ENCODE assay signal across 1 cellular context in genomic region chr12:113196996-113197395, GRCh38.
TF ChIP-seq lines count a peak whose summit lies in the region.

No MANE protein-coding gene starts in this region.

TF ChIP-seq in WTC11, 78 proteins besides CTCF, POLR2A, EP300 and RAD21 (continued from another document):
- no peak for TF ChIP-seq STAT6 (CRISPR knock-in tag; conservative IDR thresholded peaks at IDR 0.05; ENCODE audit: low read depth)
